9 cellular contexts compared by ENCODE assay signal in genomic region chr16:88922114-88922825, GRCh38. TPM values are rescaled to one million over a fixed set of nuclear protein-coding genes. Genes with fewer than 3 reads are reported as not detected.
DNase-seq lines count a peak whose midpoint lies in the region; ATAC-seq, FAIRE-seq and TF ChIP-seq lines count a peak whose summit lies in the region.
"Had no signal": no experiment of that assay in that cellular context is flagged by ENCODE, and none has a peak within 500 bp of the region (broad histone marks: within the 10 kb centered on the region; RNA-seq: fewer than 3 reads in every experiment).

No MANE protein-coding gene starts in this region.

- no peak for TF ChIP-seq CTCF in GM12878 (IDR thresholded peaks at IDR 0.05 in 2 of 3, conservative IDR thresholded peaks at IDR 0.05 in 1 of 3; ENCODE audit: control insufficient read depth in 2 of 3, extremely low read depth in 1 of 3, insufficient read depth in 1 of 3, low read depth in 3 of 3, low read length in 3 of 3)

- POLR2A ChIA-PET in GM12878 (lab: Charles Lee), result no interaction called here

- peaks cover 20% of the 10 kb centered on the region for H3K4me1 ChIP-seq in GM12878 (ENCODE audit: control insufficient read depth, insufficient read depth, low read length)

- SMC1A ChIA-PET in GM12878 (lab: Charles Lee; ENCODE audit: uncharacterized antibody, unreplicated experiment), result no interaction called here

- FAIRE-seq in GM12878 (lab: Jason Lieb, UNC), result no peak

- DNase-seq in GM03348 (ENCODE audit: low spot score), result peak; percentile 92
- no peak for DNase-seq in GM12878 (ENCODE audit: low read depth, low spot score)
- DNase-seq in iPS-NIHi7 (ENCODE audit: extremely low spot score), result peak; percentile 60
- DNase-seq in stimulated activated effector memory CD8-positive, alpha-beta T cell treated with anti-CD3 and anti-CD28 coated beads, Interleukin-12 subunit alpha, Interleukin-12 subunit beta, amount 100 ng/mL, for 72 hours (ENCODE audit: low spot score in 2 of 2), result no peak
- DNase-seq in activated T-cell treated with anti-CD3 and anti-CD28 coated beads, Interleukin-2, amount 50 U/mL, for 48 hours, result no peak
- no peak for DNase-seq in 8988T
- no peak for DNase-seq in SIG-M5 treated with dmso at 0.1 percent for 504 hours (lab: John Stamatoyannopoulos, UW; ENCODE audit: unreplicated experiment)
- no peak for DNase-seq in NOMO-1 (lab: John Stamatoyannopoulos, UW; ENCODE audit: unreplicated experiment in 2 of 2)
- DNase-seq: activated CD8-positive, alpha-beta memory T cell treated with anti-CD3 and anti-CD28 coated beads, Interleukin-2, amount 50 U/mL, for 4 hours had no signal

- no peak overlapping the region for H3K27ac Mint-ChIP-seq in stimulated activated effector memory CD8-positive, alpha-beta T cell treated with anti-CD3 and anti-CD28 coated beads, Interleukin-12 subunit alpha, Interleukin-12 subunit beta, amount 100 ng/mL, for 72 hours

- H3K4me2 ChIP-seq in GM12878 (ENCODE audit: control insufficient read depth, insufficient read depth), result 0 out of 2 replicates have a peak overlapping the region, but pooled peaks have one; percentile 3

- H3K36me3 ChIP-seq in GM12878 (ENCODE audit: control insufficient read depth in 2 of 2, insufficient read depth in 2 of 2, low read length in 1 of 2), result peaks cover 0 to 2% of the 10 kb centered on the region in 2 experiments; a peak in 3 of 4 replicates

- H3K4me3 ChIP-seq in GM12878, result no peak overlapping the region

- no peak overlapping the region for H3K4me3 Mint-ChIP-seq in stimulated activated effector memory CD8-positive, alpha-beta T cell treated with anti-CD3 and anti-CD28 coated beads, Interleukin-12 subunit alpha, Interleukin-12 subunit beta, amount 100 ng/mL, for 72 hours

- in situ Hi-C loops in GM12878 (cut with MboI), result no loop called here

- RAD21 ChIA-PET in GM12878 (lab: Charles Lee; ENCODE audit: unreplicated experiment), result no interaction called here

- intact Hi-C loops in GM12878 (cut with micrococcal nuclease; ENCODE audit: unreplicated experiment), result loop anchor here (5.0 kb wide), 1 partner anchor 65 kb away; the partner anchor contains the start of genes GALNS and TRAPPC2L

- CTCF ChIA-PET in GM12878 (lab: Yijun Ruan, JAX), result no interaction called here

- peaks cover 3% of the 10 kb centered on the region; the same call in 1 of the 2 replicates for H4K20me1 ChIP-seq in GM12878 (ENCODE audit: control insufficient read depth, insufficient read depth)

- H3K4me1 Mint-ChIP-seq in stimulated activated effector memory CD8-positive, alpha-beta T cell treated with anti-CD3 and anti-CD28 coated beads, Interleukin-12 subunit alpha, Interleukin-12 subunit beta, amount 100 ng/mL, for 72 hours, result no peaks in the 10 kb centered on the region

- no peak for TF ChIP-seq EP300 in GM12878 (IDR thresholded peaks at IDR 0.05; ENCODE audit: borderline replicate concordance in 1 of 2, control insufficient read depth in 1 of 2, low read depth in 2 of 2, low read length in 2 of 2)

- no peak for TF ChIP-seq RAD21 in GM12878 (IDR thresholded peaks at IDR 0.05; ENCODE audit: insufficient read depth, low read depth, low read length)

- no peaks in the 10 kb centered on the region for H3K36me3 Mint-ChIP-seq in stimulated activated effector memory CD8-positive, alpha-beta T cell treated with anti-CD3 and anti-CD28 coated beads, Interleukin-12 subunit alpha, Interleukin-12 subunit beta, amount 100 ng/mL, for 72 hours

- H3K79me2 ChIP-seq in GM12878 (ENCODE audit: control insufficient read depth, insufficient read depth, low read length), result peaks cover 3% of the 10 kb centered on the region

- H3K9me3 ChIP-seq in GM12878 (replicated peaks; ENCODE audit: control insufficient read depth, insufficient read depth, low read length), result no peaks in the 10 kb centered on the region

- TF ChIP-seq POLR2A in GM12878 (IDR thresholded peaks at IDR 0.05; ENCODE audit: low read depth, low read length), result no peak

- WGBS in GM12878 (ENCODE audit: insufficient coverage, insufficient replicate concordance, low lambda C conversion rate, missing lambda C conversion rate), result 75% methylated on average over 25 of the region's 26 CpGs

- H3K9ac ChIP-seq in GM12878 (ENCODE audit: control insufficient read depth, insufficient read depth, low read length), result no peak overlapping the region

- no peak overlapping the region for H3K27ac ChIP-seq in GM12878 (ENCODE audit: control insufficient read depth, insufficient read depth)

- no TSS peak for BruUV-seq in GM12878 (replicated peaks; lab: Mats Ljungman, UMichigan)

- H3K27me3 ChIP-seq in GM12878 (replicated peaks in 1 of 2; ENCODE audit: control insufficient read depth in 2 of 2, insufficient read depth in 2 of 2, low read length in 1 of 2), result no peaks in the 10 kb centered on the region

- H2AFZ ChIP-seq in GM12878 (ENCODE audit: control insufficient read depth, low read depth, low read length), result no peak overlapping the region

- H3K9me3 Mint-ChIP-seq in stimulated activated effector memory CD8-positive, alpha-beta T cell treated with anti-CD3 and anti-CD28 coated beads, Interleukin-12 subunit alpha, Interleukin-12 subunit beta, amount 100 ng/mL, for 72 hours, result no peaks in the 10 kb centered on the region

- no peak for ATAC-seq in GM12878
- ATAC-seq in stimulated activated effector memory CD8-positive, alpha-beta T cell treated with anti-CD3 and anti-CD28 coated beads, Interleukin-12 subunit alpha, Interleukin-12 subunit beta, amount 100 ng/mL, for 72 hours, result peak; percentile 6

TF ChIP-seq in GM12878, 131 proteins besides CTCF, POLR2A, EP300 and RAD21:
- no peak for TF ChIP-seq ZNF217 (IDR thresholded peaks at IDR 0.05)
- TF ChIP-seq TCF7 (IDR thresholded peaks at IDR 0.05; ENCODE audit: borderline replicate concordance), result no peak
- no peak for TF ChIP-seq NR2C2 (IDR thresholded peaks at IDR 0.05; ENCODE audit: borderline replicate concordance, control insufficient read depth, insufficient read length, low read depth)
TF ChIP-seq in GM12878: peak in this region for 0.

RNA-seq across cellular contexts. Expression of gene CBFA2T3, which starts 54.7 kb away (rescaled TPM):
- 44.9 and 56.6 TPM in 2 replicates for total RNA-seq in GM12878 (2013; cell fraction: nucleolus; rRNA removed)
- total RNA-seq in GM12878 (2014; rRNA removed) (2.3 and 2.8 TPM in 2 replicates), GM12878 (2014; rRNA removed; fragmentation: Illumina TruSeq; extraction: Trizol) (1.3 and 1.5 TPM in 2 replicates), GM12878 (2021) (35.4 and 42.6 TPM in 2 replicates)
- 4.5 TPM for polyA plus RNA-seq in GM12878 (2011; ENCODE audit: low read depth)
- polyA plus RNA-seq in GM12878 (2011; rRNA removed) (0.75 and 1.6 TPM in 2 replicates), GM12878 (2014; fragmentation: Illumina TruSeq; extraction: Trizol) (5.6 and 6.6 TPM in 2 replicates), GM12878 (2014; fragmentation: Nextera tagmentation; extraction: Ambion mirVana) (1 to 10 TPM in 1 of 2 experiments, under 1 TPM in 1; 0.69 to 1.5 TPM), GM12878 (2014; rRNA removed) (10.2 and 15.6 TPM in 2 replicates), GM12878 (2016; fragmentation: Nextera tagmentation; extraction: Ambion mirVana) (10 to 100 TPM; 14.2 to 14.9 TPM)
- 1.8 and 2.5 TPM in 2 replicates for polyA plus RNA-seq in GM12878 (2011; cell fraction: cytosol; rRNA removed)
- polyA plus RNA-seq in GM12878 (2011; cell fraction: nucleus; rRNA removed), result 18.7 and 22.6 TPM in 2 replicates
- 12.9 and 17.4 TPM in 2 replicates for polyA plus RNA-seq in GM12878 (2012)
- polyA minus RNA-seq in GM12878 (2011; rRNA and poly(A)+ RNA removed), result 1.7 and 7.0 TPM in 2 replicates
- polyA minus RNA-seq in GM12878 (2011; cell fraction: cytosol; rRNA and poly(A)+ RNA removed), result 4.5 and 5.3 TPM in 2 replicates
- polyA minus RNA-seq in GM12878 (2011; cell fraction: nucleus; rRNA and poly(A)+ RNA removed), result 4.8 and 7.7 TPM in 2 replicates

RNA-seq across cellular contexts. Expression of gene PABPN1L, which starts 55.8 kb away (rescaled TPM):
- total RNA-seq in GM12878 (2013; cell fraction: nucleolus; rRNA removed), result not detected in 2 replicates
- total RNA-seq in GM12878 (2014; rRNA removed) (not detected in 2 replicates), GM12878 (2014; rRNA removed; fragmentation: Illumina TruSeq; extraction: Trizol) (not detected in 2 replicates), GM12878 (2021) (not detected in 2 replicates)
- polyA plus RNA-seq in GM12878 (2011; ENCODE audit: low read depth), result not detected
- polyA plus RNA-seq in GM12878 (2011; rRNA removed) (not detected in 2 replicates), GM12878 (2014; fragmentation: Illumina TruSeq; extraction: Trizol) (not detected in 2 replicates), GM12878 (2014; fragmentation: Nextera tagmentation; extraction: Ambion mirVana) (not detected), GM12878 (2014; rRNA removed) (0.06 TPM in 1 of 2 replicates, not detected in the other), GM12878 (2016; fragmentation: Nextera tagmentation; extraction: Ambion mirVana) (not detected)
- polyA plus RNA-seq in GM12878 (2011; cell fraction: cytosol; rRNA removed), result not detected in 2 replicates
- 0.19 and 0.50 TPM in 2 replicates for polyA plus RNA-seq in GM12878 (2011; cell fraction: nucleus; rRNA removed)
- polyA plus RNA-seq in GM12878 (2012), result 0.14 and 0.16 TPM in 2 replicates
- polyA minus RNA-seq in GM12878 (2011; rRNA and poly(A)+ RNA removed), result not detected in 2 replicates
- not detected in 2 replicates for polyA minus RNA-seq in GM12878 (2011; cell fraction: cytosol; rRNA and poly(A)+ RNA removed)
- not detected in 2 replicates for polyA minus RNA-seq in GM12878 (2011; cell fraction: nucleus; rRNA and poly(A)+ RNA removed)

Comparison
In these comparisons a context has a peak if more than half of its experiments do, and no peak if none do; other contexts are left out.
1. DNase-seq: peak in GM03348 (single experiment) and iPS-NIHi7 (single experiment); none in GM12878 (single experiment), stimulated activated effector memory CD8-positive, alpha-beta T cell treated with anti-CD3 and anti-CD28 coated beads, Interleukin-12 subunit alpha, Interleukin-12 subunit beta, amount 100 ng/mL, for 72 hours (0 of 2), activated T-cell treated with anti-CD3 and anti-CD28 coated beads, Interleukin-2, amount 50 U/mL, for 48 hours (0 of 2), 8988T (single experiment), SIG-M5 treated with dmso at 0.1 percent for 504 hours (single experiment) and NOMO-1 (0 of 2).